ENCODE assay signal across 24 cellular contexts in the genomic region with DNA sequence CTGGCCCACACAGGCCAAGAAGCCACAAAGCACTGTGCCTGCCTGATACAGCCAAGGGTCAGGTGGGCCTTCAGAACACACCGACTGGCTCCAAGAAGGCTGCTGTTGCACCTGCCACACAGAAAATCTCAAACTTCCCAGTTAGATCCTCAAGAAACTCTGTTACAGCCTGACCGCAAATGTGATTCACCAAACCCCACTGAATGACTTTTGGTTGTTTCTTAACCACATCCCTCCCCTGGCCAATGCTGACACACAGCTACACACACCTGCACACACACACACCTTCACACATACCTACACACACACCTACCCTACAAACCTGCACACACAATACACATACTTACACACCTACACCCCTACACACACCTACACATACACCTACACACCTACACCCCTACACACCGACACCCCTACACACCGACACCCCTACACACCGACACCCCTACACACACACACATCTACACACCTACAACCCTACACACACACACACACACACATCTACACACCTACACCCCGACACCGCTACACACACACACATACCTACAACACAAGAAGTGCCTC.
"Had no signal": no experiment of that assay in that cellular context is flagged by ENCODE, and none has a peak within 500 bp of the region (broad histone marks: within the 10 kb centered on the region; RNA-seq: fewer than 3 reads in every experiment).

No MANE protein-coding gene starts in this region.

- H3K4me1 ChIP-seq: gastroesophageal sphincter, heart left ventricle, right lobe of liver, testis had no signal

- H3K9me3 Mint-ChIP-seq: activated CD4-positive, alpha-beta memory T cell treated with anti-CD3 and anti-CD28 coated beads, Interleukin-2, amount 10 ng/mL, durations not matched to agents 7 days and 5 days; activated naive CD4-positive, alpha-beta T cell treated with anti-CD3 and anti-CD28 coated beads for 36 hours; activated T-cell treated with anti-CD3 and anti-CD28 coated beads, Interleukin-2, amount 50 U/mL, for 24 hours; immature natural killer cell; T-cell; type B pancreatic cell; WTC11 had no signal

- H3K36me3 ChIP-seq: brain microvascular endothelial cell, gastroesophageal sphincter, heart left ventricle, ovary, right lobe of liver had no signal

- DNase-seq: activated CD4-positive, alpha-beta memory T cell treated with anti-CD3 and anti-CD28 coated beads, Interleukin-2, amount 10 ng/mL, durations not matched to agents 7 days and 5 days; activated CD4-positive, alpha-beta T cell treated with anti-CD3 and anti-CD28 coated beads for 36 hours; activated naive CD4-positive, alpha-beta T cell treated with anti-CD3 and anti-CD28 coated beads for 36 hours; activated T-cell treated with anti-CD3 and anti-CD28 coated beads, Interleukin-2, amount 50 U/mL, for 24 hours; aorta; brain microvascular endothelial cell; cerebellar nuclear complex; cortex of kidney; heart left ventricle; immature natural killer cell; kidney glomerular epithelial cell; left ventricle myocardium superior; ovary; right lobe of liver; small intestine; stimulated activated CD4-positive, alpha-beta T cell treated with anti-CD3 and anti-CD28 coated beads, Interleukin-15, amount 100 ng/mL, for 24 hours; stimulated activated CD4-positive, alpha-beta T cell treated with anti-CD3 and anti-CD28 coated beads, Interleukin-4, amount 100 ng/mL, for 1 hour; T-cell; testis had no signal

- H3K27ac ChIP-seq: brain microvascular endothelial cell, gastroesophageal sphincter, heart left ventricle, ovary, right lobe of liver, testis had no signal

- H3K36me3 Mint-ChIP-seq: immature natural killer cell, T-cell, type B pancreatic cell, WTC11 had no signal

- H3K4me3 Mint-ChIP-seq: activated CD4-positive, alpha-beta memory T cell treated with anti-CD3 and anti-CD28 coated beads, Interleukin-2, amount 10 ng/mL, durations not matched to agents 7 days and 5 days; activated CD4-positive, alpha-beta T cell treated with anti-CD3 and anti-CD28 coated beads for 36 hours; activated naive CD4-positive, alpha-beta T cell treated with anti-CD3 and anti-CD28 coated beads for 36 hours; activated T-cell treated with anti-CD3 and anti-CD28 coated beads, Interleukin-2, amount 50 U/mL, for 24 hours; immature natural killer cell; memory B cell; T-cell; type B pancreatic cell; WTC11 had no signal

- H3K4me3 ChIP-seq: gastroesophageal sphincter, heart left ventricle, ovary, right lobe of liver, testis had no signal

- FAIRE-seq: small intestine had no signal

- H3K27me3 Mint-ChIP-seq: activated CD4-positive, alpha-beta memory T cell treated with anti-CD3 and anti-CD28 coated beads, Interleukin-2, amount 10 ng/mL, durations not matched to agents 7 days and 5 days; activated CD4-positive, alpha-beta T cell treated with anti-CD3 and anti-CD28 coated beads for 36 hours; activated T-cell treated with anti-CD3 and anti-CD28 coated beads, Interleukin-2, amount 50 U/mL, for 24 hours; T-cell had no signal

- H3K4me1 Mint-ChIP-seq: activated CD4-positive, alpha-beta T cell treated with anti-CD3 and anti-CD28 coated beads for 36 hours; immature natural killer cell; T-cell; WTC11 had no signal

- H3K27me3 ChIP-seq: brain microvascular endothelial cell, gastroesophageal sphincter, heart left ventricle, ovary, right lobe of liver, testis had no signal

- ATAC-seq: activated CD4-positive, alpha-beta T cell treated with anti-CD3 and anti-CD28 coated beads for 36 hours; esophagus mucosa; gastroesophageal sphincter; heart left ventricle; left ventricle myocardium superior; right lobe of liver; T-cell; WTC11 had no signal

- H3K9me3 ChIP-seq: gastroesophageal sphincter, heart left ventricle, ovary, right lobe of liver, testis had no signal

- H3K27ac Mint-ChIP-seq: activated CD4-positive, alpha-beta memory T cell treated with anti-CD3 and anti-CD28 coated beads, Interleukin-2, amount 10 ng/mL, durations not matched to agents 7 days and 5 days; activated CD4-positive, alpha-beta T cell treated with anti-CD3 and anti-CD28 coated beads for 36 hours; activated naive CD4-positive, alpha-beta T cell treated with anti-CD3 and anti-CD28 coated beads for 36 hours; activated T-cell treated with anti-CD3 and anti-CD28 coated beads, Interleukin-2, amount 50 U/mL, for 24 hours; immature natural killer cell; memory B cell; T-cell; type B pancreatic cell; WTC11 had no signal
